Comparison of ENCODE assay signal across 10 cellular contexts in the genomic region with DNA sequence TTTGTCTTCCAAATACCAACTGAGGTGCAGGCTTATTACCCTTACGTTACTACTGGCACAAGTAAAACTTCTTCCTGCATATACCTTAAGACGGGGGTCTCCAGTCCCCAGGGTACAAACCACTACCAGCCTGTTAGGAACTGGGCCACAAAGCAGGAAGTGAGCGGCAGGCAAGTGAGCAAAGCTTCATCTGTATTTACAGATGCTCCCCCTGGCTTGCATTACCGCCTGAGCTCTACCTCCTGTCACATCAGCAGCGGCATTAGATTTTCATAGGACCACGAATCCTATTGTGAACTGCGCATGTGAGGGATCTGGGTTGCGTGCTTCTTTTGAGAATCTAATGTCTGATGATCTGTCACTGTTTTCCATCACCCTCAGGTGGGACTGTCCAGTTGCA.
DNase-seq lines count a peak whose midpoint lies in the region; ATAC-seq, FAIRE-seq and TF ChIP-seq lines count a peak whose summit lies in the region.
"Had no signal": no experiment of that assay in that cellular context is flagged by ENCODE, and none has a peak within 500 bp of the region (broad histone marks: within the 10 kb centered on the region; RNA-seq: fewer than 3 reads in every experiment).

No MANE protein-coding gene starts in this region.

- FAIRE-seq in GM12891 (lab: Jason Lieb, UNC): peak; percentile 90
- FAIRE-seq: G401.6 had no signal

- 92 to 93% (median 93%) methylated on average over 8 of the region's 8 CpGs for WGBS in psoas muscle, 3 donors

- H3K4me3 ChIP-seq in Peyer's patch (no peak overlapping the region), psoas muscle (no peak overlapping the region)

- intact Hi-C loops in activated naive CD4-positive, alpha-beta T cell treated with anti-CD3 and anti-CD28 coated beads for 36 hours (cut with micrococcal nuclease): no loop called here
- intact Hi-C loops in psoas muscle (cut with DNase I): no loop called here

- ATAC-seq in psoas muscle (no peak), HG03280 (IDR thresholded peaks at IDR 0.05; ENCODE audit: unreplicated experiment) (no peak), HG03175 (IDR thresholded peaks at IDR 0.05; ENCODE audit: unreplicated experiment) (no peak)

- no peak for DNase-seq in GM12891 (ENCODE audit: insufficient read length, low spot score)
- peak in 2 of 3 donors; percentile 59 to 67 for DNase-seq in Peyer's patch
- DNase-seq in activated naive CD4-positive, alpha-beta T cell treated with anti-CD3 and anti-CD28 coated beads for 36 hours: peak; percentile 69
- no peak for DNase-seq in psoas muscle
- DNase-seq in NCI-H524 (lab: John Stamatoyannopoulos, UW): no peak
- no peak for DNase-seq in activated CD4-positive, CD25-positive, alpha-beta regulatory T cell treated with anti-CD3 and anti-CD28 coated beads, Interleukin-2, amount 50 U/mL, for 72 hours
- DNase-seq: NCI-H524 treated with DMSO at 0.1 percent for 48 hours had no signal

- H3K9me3 ChIP-seq in Peyer's patch (no peaks in the 10 kb centered on the region), psoas muscle (no peaks in the 10 kb centered on the region)

- H3K4me1 ChIP-seq in Peyer's patch: peaks cover 0 to 22% (median 6%) of the 10 kb centered on the region in 4 donors
- H3K4me1 ChIP-seq in psoas muscle: peaks cover 56% of the 10 kb centered on the region

- no peak overlapping the region for H3K4me3 Mint-ChIP-seq in activated naive CD4-positive, alpha-beta T cell treated with anti-CD3 and anti-CD28 coated beads for 36 hours

- TF ChIP-seq CTCF in Peyer's patch (IDR thresholded peaks at IDR 0.05) (peak in 2 of 6 experiments; percentile 5 to 11), psoas muscle (IDR thresholded peaks at IDR 0.05) (no peak)

- H3K9me3 Mint-ChIP-seq in activated naive CD4-positive, alpha-beta T cell treated with anti-CD3 and anti-CD28 coated beads for 36 hours: no peaks in the 10 kb centered on the region

- H3K36me3 Mint-ChIP-seq in activated naive CD4-positive, alpha-beta T cell treated with anti-CD3 and anti-CD28 coated beads for 36 hours (ENCODE audit: low read depth): no peaks in the 10 kb centered on the region

- TF ChIP-seq POLR2A in GM12891 (IDR thresholded peaks at IDR 0.05; ENCODE audit: low read depth, low read length) (no peak), Peyer's patch (IDR thresholded peaks at IDR 0.05) (no peak)

- CTCF ChIA-PET in activated naive CD4-positive, alpha-beta T cell treated with anti-CD3 and anti-CD28 coated beads for 36 hours (lab: Charles Lee): interaction anchor here (0.7 to 1.9 kb wide), 6 partner anchors 10 to 229 kb away, joined by 3 to 8 read pairs (median 4); no protein-coding TSS in a partner anchor

- no peaks in the 10 kb centered on the region for H3K27me3 ChIP-seq in Peyer's patch
- H3K27me3 ChIP-seq in psoas muscle (ENCODE audit: insufficient read depth in 3 of 3, low read length in 2 of 3): no peaks in the 10 kb centered on the region

- H3K27ac ChIP-seq in Peyer's patch (peak overlapping the region in 1 of 4 donors; percentile 22), psoas muscle (peak overlapping the region; percentile 33)

- peak overlapping the region; percentile 79 for H3K27ac Mint-ChIP-seq in activated naive CD4-positive, alpha-beta T cell treated with anti-CD3 and anti-CD28 coated beads for 36 hours

- no peaks in the 10 kb centered on the region for H3K27me3 Mint-ChIP-seq in activated naive CD4-positive, alpha-beta T cell treated with anti-CD3 and anti-CD28 coated beads for 36 hours (ENCODE audit: low read depth)

- peaks cover 54% of the 10 kb centered on the region for H3K4me1 Mint-ChIP-seq in activated naive CD4-positive, alpha-beta T cell treated with anti-CD3 and anti-CD28 coated beads for 36 hours (ENCODE audit: low read depth)

- H3K36me3 ChIP-seq in Peyer's patch: no peaks in the 10 kb centered on the region
- H3K36me3 ChIP-seq in psoas muscle (ENCODE audit: insufficient read depth in 1 of 2, low read depth in 1 of 2): no peaks in the 10 kb centered on the region

TF ChIP-seq in GM12891, 5 proteins besides CTCF, POLR2A, EP300 and RAD21:
- TF ChIP-seq SPI1 (IDR thresholded peaks at IDR 0.05; ENCODE audit: low read depth, low read length) (peak; percentile 80), PAX5 (IDR thresholded peaks at IDR 0.05; ENCODE audit: insufficient read depth, low read length, severe bottlenecking) (no peak)
TF ChIP-seq in GM12891: peak in this region for 1.

Comparison
In these comparisons a context has a peak if more than half of its experiments do, and no peak if none do; other contexts are left out.
1. DNase-seq: peak in Peyer's patch (2 of 3) and activated naive CD4-positive, alpha-beta T cell treated with anti-CD3 and anti-CD28 coated beads for 36 hours (single experiment); none in GM12891 (single experiment), psoas muscle (0 of 2), NCI-H524 (0 of 2) and activated CD4-positive, CD25-positive, alpha-beta regulatory T cell treated with anti-CD3 and anti-CD28 coated beads, Interleukin-2, amount 50 U/mL, for 72 hours (single experiment).